Comparison of ENCODE assay signal across 1 cellular context in genomic region chr17:72092710-72093322, GRCh38.
TF ChIP-seq lines count a peak whose summit lies in the region.

No MANE protein-coding gene starts in this region.

TF ChIP-seq in HepG2, 621 proteins besides CTCF, POLR2A, EP300 and RAD21 (continued from another document and continues in another):
- TF ChIP-seq, protein P1, sequence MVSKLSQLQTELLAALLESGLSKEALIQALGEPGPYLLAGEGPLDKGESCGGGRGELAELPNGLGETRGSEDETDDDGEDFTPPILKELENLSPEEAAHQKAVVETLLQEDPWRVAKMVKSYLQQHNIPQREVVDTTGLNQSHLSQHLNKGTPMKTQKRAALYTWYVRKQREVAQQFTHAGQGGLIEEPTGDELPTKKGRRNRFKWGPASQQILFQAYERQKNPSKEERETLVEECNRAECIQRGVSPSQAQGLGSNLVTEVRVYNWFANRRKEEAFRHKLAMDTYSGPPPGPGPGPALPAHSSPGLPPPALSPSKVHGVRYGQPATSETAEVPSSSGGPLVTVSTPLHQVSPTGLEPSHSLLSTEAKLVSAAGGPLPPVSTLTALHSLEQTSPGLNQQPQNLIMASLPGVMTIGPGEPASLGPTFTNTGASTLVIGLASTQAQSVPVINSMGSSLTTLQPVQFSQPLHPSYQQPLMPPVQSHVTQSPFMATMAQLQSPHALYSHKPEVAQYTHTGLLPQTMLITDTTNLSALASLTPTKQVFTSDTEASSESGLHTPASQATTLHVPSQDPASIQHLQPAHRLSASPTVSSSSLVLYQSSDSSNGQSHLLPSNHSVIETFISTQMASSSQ (IDR thresholded peaks at IDR 0.05; ENCODE audit: low read depth), result peak; percentile 63; the same call in 1 of the 2 replicates
- TF ChIP-seq, protein P1 (CRISPR knock-in tag; IDR thresholded peaks at IDR 0.05; ENCODE audit: borderline replicate concordance), result peak; percentile 92; the same call in 1 of the 2 replicates
- TF ChIP-seq THAP11 (CRISPR knock-in tag; IDR thresholded peaks at IDR 0.05), result peak; percentile 78
- TF ChIP-seq ZNF766 (CRISPR knock-in tag; IDR thresholded peaks at IDR 0.05; ENCODE audit: borderline replicate concordance), result peak; percentile 81; the same call in 1 of the 2 replicates
- TF ChIP-seq PRDM15 (CRISPR knock-in tag; IDR thresholded peaks at IDR 0.05), result peak; percentile 56; the same call in 1 of the 2 replicates
- TF ChIP-seq DBP (CRISPR knock-in tag; IDR thresholded peaks at IDR 0.05; ENCODE audit: not compliant biosample characterization), result no peak
- no peak for TF ChIP-seq KLF6 (CRISPR knock-in tag; IDR thresholded peaks at IDR 0.05)
- TF ChIP-seq RCOR2 (CRISPR knock-in tag; IDR thresholded peaks at IDR 0.05), result peak; percentile 99
- TF ChIP-seq, protein P2, sequence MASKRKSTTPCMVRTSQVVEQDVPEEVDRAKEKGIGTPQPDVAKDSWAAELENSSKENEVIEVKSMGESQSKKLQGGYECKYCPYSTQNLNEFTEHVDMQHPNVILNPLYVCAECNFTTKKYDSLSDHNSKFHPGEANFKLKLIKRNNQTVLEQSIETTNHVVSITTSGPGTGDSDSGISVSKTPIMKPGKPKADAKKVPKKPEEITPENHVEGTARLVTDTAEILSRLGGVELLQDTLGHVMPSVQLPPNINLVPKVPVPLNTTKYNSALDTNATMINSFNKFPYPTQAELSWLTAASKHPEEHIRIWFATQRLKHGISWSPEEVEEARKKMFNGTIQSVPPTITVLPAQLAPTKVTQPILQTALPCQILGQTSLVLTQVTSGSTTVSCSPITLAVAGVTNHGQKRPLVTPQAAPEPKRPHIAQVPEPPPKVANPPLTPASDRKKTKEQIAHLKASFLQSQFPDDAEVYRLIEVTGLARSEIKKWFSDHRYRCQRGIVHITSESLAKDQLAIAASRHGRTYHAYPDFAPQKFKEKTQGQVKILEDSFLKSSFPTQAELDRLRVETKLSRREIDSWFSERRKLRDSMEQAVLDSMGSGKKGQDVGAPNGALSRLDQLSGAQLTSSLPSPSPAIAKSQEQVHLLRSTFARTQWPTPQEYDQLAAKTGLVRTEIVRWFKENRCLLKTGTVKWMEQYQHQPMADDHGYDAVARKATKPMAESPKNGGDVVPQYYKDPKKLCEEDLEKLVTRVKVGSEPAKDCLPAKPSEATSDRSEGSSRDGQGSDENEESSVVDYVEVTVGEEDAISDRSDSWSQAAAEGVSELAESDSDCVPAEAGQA (IDR thresholded peaks at IDR 0.05; ENCODE audit: low read depth), result 0 out of 2 replicates have a peak, but pooled peaks have one; percentile 45
- TF ChIP-seq, protein P2 (CRISPR knock-in tag; IDR thresholded peaks at IDR 0.05; ENCODE audit: borderline replicate concordance), result peak; percentile 35; the same call in 1 of the 2 replicates
- TF ChIP-seq ZHX1 (CRISPR knock-in tag; IDR thresholded peaks at IDR 0.05; ENCODE audit: low read depth), result peak; percentile 74; the same call in 1 of the 2 replicates
- TF ChIP-seq ZNF343 (CRISPR knock-in tag; IDR thresholded peaks at IDR 0.05), result no peak
- peak; percentile 78; the same call in 1 of the 2 replicates for TF ChIP-seq MEIS2 (CRISPR knock-in tag; IDR thresholded peaks at IDR 0.05)
- peak; percentile 97 for TF ChIP-seq ISL2 (CRISPR knock-in tag; IDR thresholded peaks at IDR 0.05)
- TF ChIP-seq TCF7L2 (IDR thresholded peaks at IDR 0.05; ENCODE audit: low read depth, low read length), result no peak
- TF ChIP-seq ZNF550 (CRISPR knock-in tag; IDR thresholded peaks at IDR 0.05; ENCODE audit: borderline replicate concordance), result no peak
- TF ChIP-seq, protein P3, sequence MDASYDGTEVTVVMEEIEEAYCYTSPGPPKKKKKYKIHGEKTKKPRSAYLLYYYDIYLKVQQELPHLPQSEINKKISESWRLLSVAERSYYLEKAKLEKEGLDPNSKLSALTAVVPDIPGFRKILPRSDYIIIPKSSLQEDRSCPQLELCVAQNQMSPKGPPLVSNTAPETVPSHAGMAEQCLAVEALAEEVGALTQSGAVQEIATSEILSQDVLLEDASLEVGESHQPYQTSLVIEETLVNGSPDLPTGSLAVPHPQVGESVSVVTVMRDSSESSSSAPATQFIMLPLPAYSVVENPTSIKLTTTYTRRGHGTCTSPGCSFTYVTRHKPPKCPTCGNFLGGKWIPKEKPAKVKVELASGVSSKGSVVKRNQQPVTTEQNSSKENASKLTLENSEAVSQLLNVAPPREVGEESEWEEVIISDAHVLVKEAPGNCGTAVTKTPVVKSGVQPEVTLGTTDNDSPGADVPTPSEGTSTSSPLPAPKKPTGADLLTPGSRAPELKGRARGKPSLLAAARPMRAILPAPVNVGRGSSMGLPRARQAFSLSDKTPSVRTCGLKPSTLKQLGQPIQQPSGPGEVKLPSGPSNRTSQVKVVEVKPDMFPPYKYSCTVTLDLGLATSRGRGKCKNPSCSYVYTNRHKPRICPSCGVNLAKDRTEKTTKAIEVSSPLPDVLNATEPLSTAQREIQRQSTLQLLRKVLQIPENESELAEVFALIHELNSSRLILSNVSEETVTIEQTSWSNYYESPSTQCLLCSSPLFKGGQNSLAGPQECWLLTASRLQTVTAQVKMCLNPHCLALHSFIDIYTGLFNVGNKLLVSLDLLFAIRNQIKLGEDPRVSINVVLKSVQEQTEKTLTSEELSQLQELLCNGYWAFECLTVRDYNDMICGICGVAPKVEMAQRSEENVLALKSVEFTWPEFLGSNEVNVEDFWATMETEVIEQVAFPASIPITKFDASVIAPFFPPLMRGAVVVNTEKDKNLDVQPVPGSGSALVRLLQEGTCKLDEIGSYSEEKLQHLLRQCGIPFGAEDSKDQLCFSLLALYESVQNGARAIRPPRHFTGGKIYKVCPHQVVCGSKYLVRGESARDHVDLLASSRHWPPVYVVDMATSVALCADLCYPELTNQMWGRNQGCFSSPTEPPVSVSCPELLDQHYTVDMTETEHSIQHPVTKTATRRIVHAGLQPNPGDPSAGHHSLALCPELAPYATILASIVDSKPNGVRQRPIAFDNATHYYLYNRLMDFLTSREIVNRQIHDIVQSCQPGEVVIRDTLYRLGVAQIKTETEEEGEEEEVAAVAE (CRISPR knock-in tag; IDR thresholded peaks at IDR 0.05; ENCODE audit: borderline replicate concordance), result peak; percentile 40; the same call in 1 of the 2 replicates
- peak; percentile 95 for TF ChIP-seq TCF7 (IDR thresholded peaks at IDR 0.05; ENCODE audit: low read depth)
- TF ChIP-seq BRD4 (CRISPR knock-in tag; IDR thresholded peaks at IDR 0.05), result no peak
- no peak for TF ChIP-seq ZNF207 (IDR thresholded peaks at IDR 0.05; ENCODE audit: borderline replicate concordance)
- TF ChIP-seq ATM (IDR thresholded peaks at IDR 0.05; ENCODE audit: borderline replicate concordance), result no peak
- 0 out of 2 replicates have a peak, but pooled peaks have one; percentile 58 for TF ChIP-seq ZFP36L1 (CRISPR knock-in tag; IDR thresholded peaks at IDR 0.05)
- TF ChIP-seq FOSL1 (CRISPR knock-in tag; IDR thresholded peaks at IDR 0.05; ENCODE audit: borderline replicate concordance), result peak; percentile 56; the same call in 1 of the 2 replicates
- peak; percentile 83 for TF ChIP-seq ZMYM2 (CRISPR knock-in tag; IDR thresholded peaks at IDR 0.05)
- peak; percentile 93 for TF ChIP-seq ZKSCAN8 (CRISPR knock-in tag; IDR thresholded peaks at IDR 0.05; ENCODE audit: borderline replicate concordance)
- TF ChIP-seq ZNF431 (CRISPR knock-in tag; IDR thresholded peaks at IDR 0.05; ENCODE audit: borderline replicate concordance, low read depth), result peak; percentile 58; the same call in 1 of the 2 replicates
- TF ChIP-seq SP4 (CRISPR knock-in tag; IDR thresholded peaks at IDR 0.05), result no peak
- peak; percentile 71; the same call in 1 of the 2 replicates for TF ChIP-seq FOXK1 (CRISPR knock-in tag; IDR thresholded peaks at IDR 0.05; ENCODE audit: borderline replicate concordance, low read depth)
- peak; percentile 67; the same call in 1 of the 2 replicates for TF ChIP-seq ARNTL (CRISPR knock-in tag; IDR thresholded peaks at IDR 0.05)
- no peak for TF ChIP-seq PHB2 (IDR thresholded peaks at IDR 0.05; ENCODE audit: partially characterized antibody)
- no peak for TF ChIP-seq CREB1 (IDR thresholded peaks at IDR 0.05)
- peak; percentile 83 for TF ChIP-seq CREB1 (CRISPR knock-in tag; IDR thresholded peaks at IDR 0.05)
- TF ChIP-seq, protein P4, sequence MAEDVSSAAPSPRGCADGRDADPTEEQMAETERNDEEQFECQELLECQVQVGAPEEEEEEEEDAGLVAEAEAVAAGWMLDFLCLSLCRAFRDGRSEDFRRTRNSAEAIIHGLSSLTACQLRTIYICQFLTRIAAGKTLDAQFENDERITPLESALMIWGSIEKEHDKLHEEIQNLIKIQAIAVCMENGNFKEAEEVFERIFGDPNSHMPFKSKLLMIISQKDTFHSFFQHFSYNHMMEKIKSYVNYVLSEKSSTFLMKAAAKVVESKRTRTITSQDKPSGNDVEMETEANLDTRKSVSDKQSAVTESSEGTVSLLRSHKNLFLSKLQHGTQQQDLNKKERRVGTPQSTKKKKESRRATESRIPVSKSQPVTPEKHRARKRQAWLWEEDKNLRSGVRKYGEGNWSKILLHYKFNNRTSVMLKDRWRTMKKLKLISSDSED (CRISPR knock-in tag; IDR thresholded peaks at IDR 0.05), result no peak
- TF ChIP-seq FOXC1 (CRISPR knock-in tag; IDR thresholded peaks at IDR 0.05; ENCODE audit: borderline replicate concordance), result no peak; the same call in 1 of the 2 replicates
- peak; percentile 86 for TF ChIP-seq HOXA3 (CRISPR knock-in tag; IDR thresholded peaks at IDR 0.05)
